ENCODE assay signal across 35 cellular contexts in genomic region chr19:13923194-13923987, GRCh38. TPM values are rescaled to one million over a fixed set of nuclear protein-coding genes. Genes with fewer than 3 reads are reported as not detected.
"Had no signal": no experiment of that assay in that cellular context is flagged by ENCODE, and none has a peak within 500 bp of the region (broad histone marks: within the 10 kb centered on the region; RNA-seq: fewer than 3 reads in every experiment).

No MANE protein-coding gene starts in this region.

- H3K27ac ChIP-seq: dorsolateral prefrontal cortex, esophagus muscularis mucosa, foreskin keratinocyte, gastroesophageal sphincter, heart left ventricle, hepatocyte, lower lobe of right lung, neutrophil, psoas muscle, sigmoid colon, testis, tibial artery had no signal

- H3K27me3 ChIP-seq: dorsolateral prefrontal cortex, esophagus muscularis mucosa, foreskin keratinocyte, gastroesophageal sphincter, heart left ventricle, hepatocyte, neutrophil, sigmoid colon, testis, tibial artery had no signal

- H3K4me1 Mint-ChIP-seq: endodermal cell; stimulated activated effector memory CD8-positive, alpha-beta T cell treated with anti-CD3 and anti-CD28 coated beads, Interleukin-12 subunit alpha, Interleukin-12 subunit beta, amount 100 ng/mL, for 72 hours had no signal

- H3K9me3 Mint-ChIP-seq: immature natural killer cell; stimulated activated effector memory CD8-positive, alpha-beta T cell treated with anti-CD3 and anti-CD28 coated beads, Interleukin-12 subunit alpha, Interleukin-12 subunit beta, amount 100 ng/mL, for 72 hours; type B pancreatic cell had no signal

- DNase-seq: dorsolateral prefrontal cortex; effector CD8-positive, alpha-beta T cell; endodermal cell; foreskin keratinocyte; heart left ventricle; immature natural killer cell; islet precursor cell; left ventricle myocardium superior; lower lobe of right lung; naive thymus-derived CD8-positive, alpha-beta T cell; psoas muscle; right cardiac atrium; sigmoid colon; stimulated activated CD4-positive, alpha-beta T cell treated with anti-CD3 and anti-CD28 coated beads, Interleukin-2, amount 100 ng/mL, for 24 hours; stimulated activated CD4-positive, alpha-beta T cell treated with anti-CD3 and anti-CD28 coated beads, Interleukin-4, amount 100 ng/mL, for 24 hours; stimulated activated naive CD8-positive, alpha-beta T cell treated with anti-CD3 and anti-CD28 coated beads, Interleukin-15, Interleukin-2, amounts not matched to agents 100 U/mL and 50 U/mL, for 24 hours; substantia nigra; testis; tibial artery had no signal

- H3K4me1 ChIP-seq: foreskin keratinocyte, gastroesophageal sphincter, psoas muscle, sigmoid colon, testis, tibial artery had no signal

- H3K9me3 ChIP-seq: lower lobe of right lung, neutrophil, psoas muscle, testis, tibial artery had no signal

- H3K4me3 Mint-ChIP-seq: endodermal cell; immature natural killer cell; naive thymus-derived CD8-positive, alpha-beta T cell; stimulated activated effector memory CD8-positive, alpha-beta T cell treated with anti-CD3 and anti-CD28 coated beads, Interleukin-12 subunit alpha, Interleukin-12 subunit beta, amount 100 ng/mL, for 72 hours; type B pancreatic cell had no signal

- H2AFZ ChIP-seq: hepatocyte had no signal

- FAIRE-seq: colon, endothelial cell of umbilical vein had no signal

- H3K79me2 ChIP-seq: hepatocyte had no signal

- H3K27me3 Mint-ChIP-seq: naive thymus-derived CD8-positive, alpha-beta T cell; type B pancreatic cell had no signal

- H3K4me2 ChIP-seq: hepatocyte had no signal

- ATAC-seq: foreskin keratinocyte; gastroesophageal sphincter; heart left ventricle; left ventricle myocardium superior; lower lobe of right lung; naive thymus-derived CD8-positive, alpha-beta T cell; psoas muscle; right cardiac atrium; stimulated activated effector memory CD8-positive, alpha-beta T cell treated with anti-CD3 and anti-CD28 coated beads, Interleukin-12 subunit alpha, Interleukin-12 subunit beta, amount 100 ng/mL, for 72 hours; stimulated activated naive CD8-positive, alpha-beta T cell treated with anti-CD3 and anti-CD28 coated beads, Interleukin-15, Interleukin-2, amounts not matched to agents 100 U/mL and 50 U/mL, for 24 hours had no signal

- H3K27ac Mint-ChIP-seq: endodermal cell, immature natural killer cell, type B pancreatic cell had no signal

- H3K4me3 ChIP-seq: dorsolateral prefrontal cortex, esophagus muscularis mucosa, gastroesophageal sphincter, heart left ventricle, hepatocyte, lower lobe of right lung, psoas muscle, sigmoid colon, testis, tibial artery had no signal

RNA-seq across cellular contexts. Expression of gene PODNL1, which starts 14.8 kb away (rescaled TPM):
- total RNA-seq: endothelial cell of umbilical vein; naive thymus-derived CD8-positive, alpha-beta T cell; sigmoid colon; skeletal muscle tissue had no signal
- polyA plus RNA-seq: immature natural killer cell; naive thymus-derived CD8-positive, alpha-beta T cell; neural cell had no signal

RNA-seq across cellular contexts. Expression of gene NANOS3, which starts 46.5 kb away (rescaled TPM):
- total RNA-seq: epithelial cell of proximal tubule; esophagus muscularis mucosa; fibroblast of lung; mesenteric fat pad; myocyte; naive thymus-derived CD8-positive, alpha-beta T cell; psoas muscle; renal cortical epithelial cell; sigmoid colon; skeletal muscle tissue; urinary bladder had no signal
- polyA plus RNA-seq: fibroblast of lung; immature natural killer cell; naive thymus-derived CD8-positive, alpha-beta T cell; psoas muscle had no signal
